Comparison of ENCODE assay signal across 8 cellular contexts in the genomic region with DNA sequence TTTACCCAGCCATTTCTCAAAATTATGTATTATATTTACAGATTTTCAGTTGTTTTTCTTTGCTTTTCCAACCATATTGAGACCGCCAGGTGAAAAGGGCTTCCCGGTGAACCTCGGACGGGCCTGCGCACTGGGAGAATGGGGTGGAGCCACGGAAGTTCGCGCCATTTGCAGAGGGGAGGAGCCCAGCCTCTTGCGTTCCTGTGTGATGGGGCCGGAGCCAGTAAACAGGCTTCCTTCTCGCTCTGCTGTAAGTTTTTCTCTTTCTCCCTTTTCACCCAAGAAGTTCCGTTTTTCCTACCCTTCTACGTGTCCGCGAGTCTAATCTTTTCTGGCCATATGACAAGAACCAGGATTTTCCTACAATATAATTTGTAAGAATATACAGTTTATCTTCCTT.
DNase-seq lines count a peak whose midpoint lies in the region; ATAC-seq, FAIRE-seq and TF ChIP-seq lines count a peak whose summit lies in the region.
"Had no signal": no experiment of that assay in that cellular context is flagged by ENCODE, and none has a peak within 500 bp of the region (broad histone marks: within the 10 kb centered on the region; RNA-seq: fewer than 3 reads in every experiment).

No MANE protein-coding gene starts in this region.

- CTCF ChIA-PET in K562 (lab: Yijun Ruan, JAX; ENCODE audit: low intra/inter-chr PET ratio), result no interaction called here

- H3K36me3 Mint-ChIP-seq in GM23338 (ENCODE audit: low read depth) (peaks cover 7% of the 10 kb centered on the region; the same call in 1 of the 3 replicates), neural crest cell (ENCODE audit: low read depth) (no peaks in the 10 kb centered on the region)

- H2AFZ ChIP-seq in GM23338 (no peak overlapping the region; the same call in 1 of the 2 replicates), K562 (ENCODE audit: low read depth, low read length) (no peak overlapping the region)

- WGBS in K562 (ENCODE audit: insufficient coverage, low coverage, missing lambda C conversion rate), result 2% methylated on average over 8 of the region's 15 CpGs

- no peak for FAIRE-seq in K562 (lab: Jason Lieb, UNC)

- H3K9me2 ChIP-seq in GM23338 (ENCODE audit: insufficient read depth), result no peaks in the 10 kb centered on the region

- H3K27ac Mint-ChIP-seq in GM23338, result no peak overlapping the region
- H3K27ac Mint-ChIP-seq in neural crest cell (ENCODE audit: unreplicated experiment), result peak overlapping the region; percentile 95

- H3K9me3 Mint-ChIP-seq in GM23338 (peaks cover 81% of the 10 kb centered on the region), neural crest cell (no peaks in the 10 kb centered on the region)

- H3K4me1 Mint-ChIP-seq in GM23338 (no peaks in the 10 kb centered on the region), neural crest cell (peaks cover 18% of the 10 kb centered on the region)

- H3K4me3 ChIP-seq in GM23338 (peak overlapping the region; percentile 47), K562 (no peak overlapping the region)
- peak overlapping the region; percentile 41 for H3K4me3 ChIP-seq in Jurkat, Clone E6-1 (ENCODE audit: low read length)
- H3K4me3 ChIP-seq: lung had no signal

- ATAC-seq in GM23338 (peak; percentile 75), K562 (peak; percentile 81)

- no TSS peak for BruUV-seq in K562 (replicated peaks; lab: Mats Ljungman, UMichigan)

- H3K9me1 ChIP-seq in K562 (ENCODE audit: control insufficient read depth, insufficient read depth, low read length), result no peaks in the 10 kb centered on the region

- POLR2A ChIA-PET in K562 (lab: Yijun Ruan, JAX), result no interaction called here

- no peaks in the 10 kb centered on the region for H3F3A ChIP-seq in GM23338 (replicated peaks; ENCODE audit: low read depth)

- TF ChIP-seq EP300 in K562 (IDR thresholded peaks at IDR 0.05; ENCODE audit: low read length), result no peak

- H3K4me1 ChIP-seq in GM23338 (ENCODE audit: insufficient read depth) (no peaks in the 10 kb centered on the region), K562 (replicated peaks in 1 of 2; ENCODE audit: control insufficient read depth in 2 of 2, insufficient read depth in 2 of 2, low read length in 2 of 2) (no peaks in the 10 kb centered on the region)

- H3K27me3 ChIP-seq in GM23338 (ENCODE audit: insufficient read depth), result no peaks in the 10 kb centered on the region
- H3K27me3 ChIP-seq in K562 (ENCODE audit: control insufficient read depth in 2 of 2, insufficient read depth in 2 of 2, low read length in 2 of 2), result no peaks in the 10 kb centered on the region

- H4K20me1 ChIP-seq in GM23338 (replicated peaks; ENCODE audit: insufficient read depth) (no peaks in the 10 kb centered on the region), K562 (replicated peaks; ENCODE audit: control insufficient read depth, insufficient read depth, low read length) (no peaks in the 10 kb centered on the region)

- no peaks in the 10 kb centered on the region for H3K36me3 ChIP-seq in GM23338 (ENCODE audit: insufficient read depth)
- no peaks in the 10 kb centered on the region for H3K36me3 ChIP-seq in K562 (ENCODE audit: control insufficient read depth, insufficient read depth, low read length)

- no peak for TF ChIP-seq POLR2A in K562 (conservative IDR thresholded peaks at IDR 0.05)

- H3K4me2 ChIP-seq in GM23338 (peak overlapping the region; percentile 59; the same call in 1 of the 2 replicates), K562 (ENCODE audit: insufficient read depth, low read length) (no peak overlapping the region)

- H3K4me3 Mint-ChIP-seq in GM23338 (peak overlapping the region; percentile 61; the same call in 2 of the 3 replicates), neural crest cell (peak overlapping the region; percentile 94)

- H3K27me3 Mint-ChIP-seq in GM23338 (ENCODE audit: insufficient read depth, low read depth, poor library complexity) (peaks cover 1% of the 10 kb centered on the region), neural crest cell (ENCODE audit: low read depth) (no peaks in the 10 kb centered on the region)

- H3K27ac ChIP-seq in GM23338 (ENCODE audit: low read depth) (peak overlapping the region; percentile 65; the same call in 1 of the 2 replicates), K562 (ENCODE audit: extremely low read depth, low read depth, low read length) (no peak overlapping the region)

- H3K79me2 ChIP-seq in GM23338 (replicated peaks; ENCODE audit: insufficient read depth), result no peaks in the 10 kb centered on the region
- H3K79me2 ChIP-seq in K562 (ENCODE audit: control insufficient read depth, insufficient read depth, low read length), result no peaks in the 10 kb centered on the region

- TF ChIP-seq CTCF in GM23338 (conservative IDR thresholded peaks at IDR 0.05; ENCODE audit: low read depth in 2 of 2) (no peak), K562 (IDR thresholded peaks at IDR 0.05 in 2 of 3, conservative IDR thresholded peaks at IDR 0.05 in 1 of 3; ENCODE audit: insufficient read depth in 2 of 3, low read depth in 1 of 3, low read length in 3 of 3) (no peak), neural crest cell (conservative IDR thresholded peaks at IDR 0.05) (no peak)

- in situ Hi-C loops in K562 (cut with MboI), result no loop called here

- no peak for TF ChIP-seq RAD21 in K562 (CRISPR knock-in tag; conservative IDR thresholded peaks at IDR 0.05 in 1 of 2, IDR thresholded peaks at IDR 0.05 in 1 of 2)

- DNase-seq in GM23338 (ENCODE audit: low spot score) (peak; percentile 71), K562 (ENCODE audit: extremely low read depth in 1 of 4, low spot score in 3 of 4) (peak; percentile 6 to 23 (median 16)), neural crest cell (ENCODE audit: low read depth, low spot score) (peak; percentile 56), DMS79 (lab: John Stamatoyannopoulos, UW) (no peak), NCI-H748 (lab: John Stamatoyannopoulos, UW; ENCODE audit: unreplicated experiment) (no peak)
- DNase-seq in Jurkat, Clone E6-1 (ENCODE audit: low read depth, low spot score), result peak; percentile 18
- no peak for DNase-seq in activated effector memory CD4-positive, alpha-beta T cell treated with anti-CD3 and anti-CD28 coated beads, Interleukin-2, amount 50 U/mL, for 16 hours

- H3K9me3 ChIP-seq in K562 (replicated peaks; ENCODE audit: control insufficient read depth, insufficient read depth, low read depth, low read length), result no peaks in the 10 kb centered on the region

- no peak overlapping the region for H3K9ac ChIP-seq in K562 (ENCODE audit: insufficient read depth in 1 of 2, low read depth in 2 of 2, low read length in 2 of 2)

- intact Hi-C loops in K562 (cut with micrococcal nuclease), result no loop called here

TF ChIP-seq in K562, 482 proteins besides CTCF, POLR2A, EP300 and RAD21:
- TF ChIP-seq NRF1 (conservative IDR thresholded peaks at IDR 0.05 in 1 of 2, IDR thresholded peaks at IDR 0.05 in 1 of 2) (peak; percentile 65 to 66), SMC3 (conservative IDR thresholded peaks at IDR 0.05; ENCODE audit: insufficient read depth, low read depth, low read length) (no peak)

Comparison
In these comparisons a context has a peak if more than half of its experiments do, and no peak if none do; other contexts are left out.
1. DNase-seq: peak in GM23338 (single experiment), Jurkat, Clone E6-1 (single experiment), K562 (4 of 4) and neural crest cell (single experiment); none in DMS79 (single experiment), NCI-H748 (single experiment) and activated effector memory CD4-positive, alpha-beta T cell treated with anti-CD3 and anti-CD28 coated beads, Interleukin-2, amount 50 U/mL, for 16 hours (single experiment).